ENCODE assay signal across 12 cellular contexts in the genomic region with DNA sequence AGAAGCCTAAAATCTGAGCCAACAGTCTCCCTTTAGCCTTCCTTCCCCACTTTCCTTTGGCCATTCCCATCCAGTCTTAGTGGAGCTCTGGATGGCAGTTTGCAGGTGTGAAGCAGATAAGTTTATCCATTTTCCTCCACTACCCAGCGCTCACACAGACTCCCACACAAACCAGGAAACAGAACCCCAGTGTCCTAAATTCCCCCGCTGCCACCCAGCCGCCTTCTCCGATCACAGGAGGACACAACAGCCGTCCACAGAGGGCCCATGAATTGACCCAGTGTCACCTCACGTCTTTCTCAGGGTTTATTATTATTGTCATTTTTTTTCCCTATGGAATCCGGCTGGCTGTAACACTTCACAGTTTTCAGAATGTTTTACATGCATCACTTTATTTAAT. TPM values are rescaled to one million over a fixed set of nuclear protein-coding genes. Genes with fewer than 3 reads are reported as not detected.
DNase-seq lines count a peak whose midpoint lies in the region; ATAC-seq lines count a peak whose summit lies in the region.
"Had no signal": no experiment of that assay in that cellular context is flagged by ENCODE, and none has a peak within 500 bp of the region (broad histone marks: within the 10 kb centered on the region; RNA-seq: fewer than 3 reads in every experiment).

No MANE protein-coding gene starts in this region.

- H3K27me3 Mint-ChIP-seq in activated T-helper 1 cell treated with anti-CD3 and anti-CD28 coated beads, Interleukin-12 subunit alpha, Interleukin-12 subunit beta, Interleukin-2, Interleukin-4 antibody, amounts not matched to agents 30 ng/mL and 10 ng/mL and 1 ng/mL, durations not matched to agents 14 hours and 24 hours and 36 hours (ENCODE audit: insufficient read depth): no peaks in the 10 kb centered on the region

- peak overlapping the region; percentile 86 for H3K27ac Mint-ChIP-seq in activated T-helper 1 cell treated with anti-CD3 and anti-CD28 coated beads, Interleukin-12 subunit alpha, Interleukin-12 subunit beta, Interleukin-2, Interleukin-4 antibody, amounts not matched to agents 30 ng/mL and 10 ng/mL and 1 ng/mL, durations not matched to agents 14 hours and 24 hours and 36 hours

- no peaks in the 10 kb centered on the region for H3K9me2 ChIP-seq in GM23248 (ENCODE audit: insufficient read depth)

- peaks cover 37% of the 10 kb centered on the region for H3F3A ChIP-seq in GM23248 (ENCODE audit: insufficient read depth)

- H3K79me2 ChIP-seq in GM23248 (ENCODE audit: insufficient read depth): no peaks in the 10 kb centered on the region

- ATAC-seq in HG03565 (IDR thresholded peaks at IDR 0.05; ENCODE audit: unreplicated experiment) (no peak), HG03469 (IDR thresholded peaks at IDR 0.05; ENCODE audit: unreplicated experiment) (no peak), GM19328 (IDR thresholded peaks at IDR 0.05; ENCODE audit: unreplicated experiment) (no peak)

- intact Hi-C loops in activated T-helper 1 cell treated with anti-CD3 and anti-CD28 coated beads, Interleukin-12 subunit alpha, Interleukin-12 subunit beta, Interleukin-2, Interleukin-4 antibody, amounts not matched to agents 30 ng/mL and 10 ng/mL and 1 ng/mL, durations not matched to agents 14 hours and 24 hours and 36 hours (cut with micrococcal nuclease): loop anchor here (1.0 kb wide), 2 partner anchors 20 to 51 kb away; no protein-coding TSS in a partner anchor

- peak overlapping the region; percentile 26; the same call in 1 of the 2 replicates for H2AFZ ChIP-seq in GM23248

- H3K36me3 Mint-ChIP-seq in activated T-helper 1 cell treated with anti-CD3 and anti-CD28 coated beads, Interleukin-12 subunit alpha, Interleukin-12 subunit beta, Interleukin-2, Interleukin-4 antibody, amounts not matched to agents 30 ng/mL and 10 ng/mL and 1 ng/mL, durations not matched to agents 14 hours and 24 hours and 36 hours (ENCODE audit: low read depth): peaks cover 1% of the 10 kb centered on the region

- H3K9me3 ChIP-seq in GM23248 (ENCODE audit: low read depth): no peaks in the 10 kb centered on the region
- no peaks in the 10 kb centered on the region for H3K9me3 ChIP-seq in iPS-20b (ENCODE audit: insufficient read depth, low read depth, low read length)
- H3K9me3 ChIP-seq in skeletal muscle satellite cell (replicated peaks; ENCODE audit: low read length): no peaks in the 10 kb centered on the region
- no peaks in the 10 kb centered on the region for H3K9me3 ChIP-seq in effector memory CD4-positive, alpha-beta T cell (ENCODE audit: control insufficient read depth, low read length)
- H3K9me3 ChIP-seq: neutrophil had no signal

- 66 to 70% methylated on average over 7 of the region's 7 CpGs for WGBS in GM23248 (ENCODE audit: low coverage in 1 of 2, low lambda C conversion rate in 2 of 2, missing lambda C conversion rate in 2 of 2), 2 experiments

- H3K9me3 Mint-ChIP-seq in activated T-helper 1 cell treated with anti-CD3 and anti-CD28 coated beads, Interleukin-12 subunit alpha, Interleukin-12 subunit beta, Interleukin-2, Interleukin-4 antibody, amounts not matched to agents 30 ng/mL and 10 ng/mL and 1 ng/mL, durations not matched to agents 14 hours and 24 hours and 36 hours: no peaks in the 10 kb centered on the region

- in situ Hi-C loops in GM23248 (cut with MboI): no loop called here

- H3K4me1 ChIP-seq in GM23248 (ENCODE audit: insufficient read depth) (peaks cover 55% of the 10 kb centered on the region), iPS-20b (ENCODE audit: insufficient read depth, low read length) (peaks cover 54% of the 10 kb centered on the region), skeletal muscle satellite cell (ENCODE audit: control insufficient read depth, insufficient read depth, low read length) (peaks cover 58% of the 10 kb centered on the region)
- H3K4me1 ChIP-seq in effector memory CD4-positive, alpha-beta T cell (ENCODE audit: control insufficient read depth, insufficient read depth, low read length, poor library complexity, severe bottlenecking): no peaks in the 10 kb centered on the region

- H3K27ac ChIP-seq in GM23248 (peak overlapping the region; percentile 88), iPS-20b (ENCODE audit: low read length) (peak overlapping the region; percentile 81)
- H3K27ac ChIP-seq in effector memory CD4-positive, alpha-beta T cell (ENCODE audit: insufficient read depth, low read length, poor library complexity, severe bottlenecking): no peak overlapping the region
- H3K27ac ChIP-seq: neutrophil, WERI-Rb-1 had no signal

- no peaks in the 10 kb centered on the region for H3K27me3 ChIP-seq in GM23248 (replicated peaks; ENCODE audit: insufficient read depth)
- H3K27me3 ChIP-seq in iPS-20b (ENCODE audit: insufficient read depth, low read length): no peaks in the 10 kb centered on the region
- H3K27me3 ChIP-seq in skeletal muscle satellite cell (ENCODE audit: control insufficient read depth, insufficient read depth, low read length): no peaks in the 10 kb centered on the region
- no peaks in the 10 kb centered on the region for H3K27me3 ChIP-seq in effector memory CD4-positive, alpha-beta T cell (replicated peaks; ENCODE audit: control insufficient read depth, insufficient read depth, low read length, poor library complexity, severe bottlenecking)
- H3K27me3 ChIP-seq: neutrophil had no signal

- H3K4me1 Mint-ChIP-seq in activated T-helper 1 cell treated with anti-CD3 and anti-CD28 coated beads, Interleukin-12 subunit alpha, Interleukin-12 subunit beta, Interleukin-2, Interleukin-4 antibody, amounts not matched to agents 30 ng/mL and 10 ng/mL and 1 ng/mL, durations not matched to agents 14 hours and 24 hours and 36 hours (ENCODE audit: low read depth): peaks cover 57% of the 10 kb centered on the region

- no peaks in the 10 kb centered on the region for H4K20me1 ChIP-seq in GM23248 (ENCODE audit: insufficient read depth)

- H3K4me3 ChIP-seq in GM23248 (peak overlapping the region; percentile 5; the same call in 1 of the 2 replicates), iPS-20b (ENCODE audit: low read length) (no peak overlapping the region), skeletal muscle satellite cell (ENCODE audit: low read length) (peak overlapping the region; percentile 6)
- H3K4me3 ChIP-seq in effector memory CD4-positive, alpha-beta T cell (ENCODE audit: insufficient read depth, low read depth, low read length, poor library complexity, severe bottlenecking): no peak overlapping the region

- peak overlapping the region; percentile 66 for H3K4me2 ChIP-seq in GM23248 (ENCODE audit: unreplicated experiment)
- H3K4me2 ChIP-seq in skeletal muscle satellite cell (ENCODE audit: low read length): peak overlapping the region; percentile 61

- H3K4me3 Mint-ChIP-seq in activated T-helper 1 cell treated with anti-CD3 and anti-CD28 coated beads, Interleukin-12 subunit alpha, Interleukin-12 subunit beta, Interleukin-2, Interleukin-4 antibody, amounts not matched to agents 30 ng/mL and 10 ng/mL and 1 ng/mL, durations not matched to agents 14 hours and 24 hours and 36 hours: peak overlapping the region; percentile 0

- DNase-seq in GM23248: no peak
- DNase-seq in activated T-helper 1 cell treated with anti-CD3 and anti-CD28 coated beads, Interleukin-12 subunit alpha, Interleukin-12 subunit beta, Interleukin-2, Interleukin-4 antibody, amounts not matched to agents 30 ng/mL and 10 ng/mL and 1 ng/mL, durations not matched to agents 14 hours and 24 hours and 36 hours (ENCODE audit: low spot score): no peak
- DNase-seq in effector memory CD4-positive, alpha-beta T cell: no peak
- DNase-seq: activated effector memory CD4-positive, alpha-beta T cell treated with Interleukin-2 at 50 U/mL for 16 hours; NCI-H187 treated with DMSO at 0.1 percent for 48 hours; WERI-Rb-1 had no signal

- H3K9ac ChIP-seq in GM23248 (peak overlapping the region; percentile 77), iPS-20b (ENCODE audit: low read depth, low read length) (peak overlapping the region; percentile 74; the same call in 1 of the 2 replicates), skeletal muscle satellite cell (ENCODE audit: low read depth, low read length) (peak overlapping the region; percentile 79)

- H3K36me3 ChIP-seq in GM23248 (ENCODE audit: low read depth) (no peaks in the 10 kb centered on the region), iPS-20b (ENCODE audit: insufficient read depth, low read depth, low read length) (peaks cover 24% of the 10 kb centered on the region), skeletal muscle satellite cell (ENCODE audit: insufficient read depth, low read length) (no peaks in the 10 kb centered on the region)
- H3K36me3 ChIP-seq in effector memory CD4-positive, alpha-beta T cell (ENCODE audit: control insufficient read depth, insufficient read depth, low read length): no peaks in the 10 kb centered on the region
- H3K36me3 ChIP-seq: neutrophil, WERI-Rb-1 had no signal

RNA-seq across cellular contexts. Expression of gene CD9, which starts 16.4 kb away (rescaled TPM):
- 24.7 and 28.6 TPM in 2 replicates for total RNA-seq in GM23248 (2014; rRNA removed; shearing (Covaris generic))
- polyA plus RNA-seq in GM23248 (2016; fragmentation: Nextera tagmentation; extraction: Ambion mirVana): 45.1 and 46.9 TPM in 2 replicates
- total RNA-seq in activated T-helper 1 cell treated with anti-CD3 and anti-CD28 coated beads, Interleukin-12 subunit alpha, Interleukin-12 subunit beta, Interleukin-2, Interleukin-4 antibody, amounts not matched to agents 30 ng/mL and 10 ng/mL and 1 ng/mL, durations not matched to agents 14 hours and 24 hours and 36 hours: 47.4 and 50.9 TPM in 2 replicates
- total RNA-seq in skeletal muscle satellite cell (2012; rRNA removed): 31.7 and 66.4 TPM in 2 replicates

Comparison
In these comparisons a context has a peak if more than half of its experiments do, and no peak if none do; other contexts are left out.
1. H3K4me3 ChIP-seq: peak in GM23248 (single experiment) and skeletal muscle satellite cell (single experiment); none in iPS-20b (single experiment) and effector memory CD4-positive, alpha-beta T cell (single experiment).
2. Peak in every context shown above with its lines, with median percentiles within 50 percentile points of each other: H3K9ac ChIP-seq.